Comparison of ENCODE assay signal across 1 cellular context in genomic region chr17:46031440-46031839, GRCh38.
TF ChIP-seq lines count a peak whose summit lies in the region.

No MANE protein-coding gene starts in this region.

TF ChIP-seq in K562, 482 proteins besides CTCF, POLR2A, EP300 and RAD21:
- TF ChIP-seq FOXA3 (CRISPR knock-in tag; conservative IDR thresholded peaks at IDR 0.05 in 1 of 2, IDR thresholded peaks at IDR 0.05 in 1 of 2) (no peak), BCL6 (CRISPR knock-in tag; IDR thresholded peaks at IDR 0.05) (no peak), NRF1 (conservative IDR thresholded peaks at IDR 0.05 in 1 of 2, IDR thresholded peaks at IDR 0.05 in 1 of 2) (no peak), SRSF1 (IDR thresholded peaks at IDR 0.05; ENCODE audit: low read depth, low read length) (no peak), KDM5B (IDR thresholded peaks at IDR 0.05; ENCODE audit: insufficient replicate concordance, low read depth, low read length) (no peak), E2F6 (IDR thresholded peaks at IDR 0.05; ENCODE audit: borderline replicate concordance in 1 of 2, extremely low read depth in 1 of 2, insufficient read depth in 1 of 2, insufficient read length in 1 of 2, low read depth in 1 of 2, low read length in 1 of 2, poor library complexity in 1 of 2, severe bottlenecking in 1 of 2) (no peak), ZNF785 (CRISPR knock-in tag; IDR thresholded peaks at IDR 0.05) (no peak), RBM22 (IDR thresholded peaks at IDR 0.05; ENCODE audit: low read depth, low read length, poor library complexity, severe bottlenecking) (peak; percentile 89), POLR2G (IDR thresholded peaks at IDR 0.05; ENCODE audit: low read depth, low read length) (peak; percentile 51; the same call in 1 of the 2 replicates), PBX2 (CRISPR knock-in tag; IDR thresholded peaks at IDR 0.05; ENCODE audit: low read depth) (no peak), PBX2 (tag; conservative IDR thresholded peaks at IDR 0.05; ENCODE audit: low read depth) (no peak), ZBTB9 (CRISPR knock-in tag; IDR thresholded peaks at IDR 0.05) (no peak), KHSRP (IDR thresholded peaks at IDR 0.05) (no peak), ILF3 (IDR thresholded peaks at IDR 0.05; ENCODE audit: borderline replicate concordance) (no peak)
